8 cellular contexts compared by ENCODE assay signal in genomic region chr17:17042381-17042736, GRCh38. TPM values are rescaled to one million over a fixed set of nuclear protein-coding genes. Genes with fewer than 3 reads are reported as not detected.
DNase-seq lines count a peak whose midpoint lies in the region; ATAC-seq and TF ChIP-seq lines count a peak whose summit lies in the region.

TSS of gene MPRIP (plus strand) at chr17:17042457. CDS start at chr17:17042849, 392 bp downstream.

- H3K4me3 ChIP-seq in iPS DF 6.9 (ENCODE audit: low read length) (peak within 1 kb of the TSS; percentile 95), spleen (peak within 1 kb of the TSS; percentile 46 to 89 (median 72))

- no peak for TF ChIP-seq CTCF in spleen (IDR thresholded peaks at IDR 0.05 in 8 of 11, conservative IDR thresholded peaks at IDR 0.05 in 3 of 11)

- WGBS in iPS DF 6.9 (ENCODE audit: insufficient coverage, insufficient read length), result no CpG with 5 or more reads among the region's 68 CpGs
- WGBS in spleen, 5 donors, result 0 to 1% (median 1%) methylated on average over 17 to 68 of the region's 68 CpGs

- peaks cover 46% of the 10 kb centered on the region for H3K4me1 Mint-ChIP-seq in activated T-cell treated with anti-CD3 and anti-CD28 coated beads, Interleukin-2, amount 50 U/mL, for 4 hours (ENCODE audit: low read depth)
- H3K4me1 Mint-ChIP-seq in activated naive CD8-positive, alpha-beta T cell treated with anti-CD3 and anti-CD28 coated beads for 36 hours, result peaks cover 44% of the 10 kb centered on the region

- no peaks in the 10 kb centered on the region for H3K9me3 Mint-ChIP-seq in activated T-cell treated with anti-CD3 and anti-CD28 coated beads, Interleukin-2, amount 50 U/mL, for 4 hours
- H3K9me3 Mint-ChIP-seq in activated naive CD8-positive, alpha-beta T cell treated with anti-CD3 and anti-CD28 coated beads for 36 hours, result no peaks in the 10 kb centered on the region

- intact Hi-C loops in spleen (cut with DNase I; ENCODE audit: low total_unique reads), result no loop called here

- DNase-seq in activated T-cell treated with anti-CD3 and anti-CD28 coated beads, Interleukin-2, amount 50 U/mL, for 4 hours, result no peak
- DNase-seq in activated T-cell treated with anti-CD3 and anti-CD28 coated beads, Interleukin-2, amount 50 U/mL, for 1 hour, result no peak
- DNase-seq in activated naive CD8-positive, alpha-beta T cell treated with anti-CD3 and anti-CD28 coated beads for 36 hours, result no peak
- no peak for DNase-seq in iPS DF 6.9 (ENCODE audit: low read depth, low spot score)
- DNase-seq in spleen, result no peak
- DNase-seq in medulla oblongata (ENCODE audit: extremely low spot score), result no peak
- DNase-seq in activated effector memory CD4-positive, alpha-beta T cell treated with Interleukin-2 at 50 U/mL for 16 hours, result no peak

- peak within 1 kb of the TSS; percentile 91 for H3K4me3 Mint-ChIP-seq in activated T-cell treated with anti-CD3 and anti-CD28 coated beads, Interleukin-2, amount 50 U/mL, for 4 hours
- H3K4me3 Mint-ChIP-seq in activated naive CD8-positive, alpha-beta T cell treated with anti-CD3 and anti-CD28 coated beads for 36 hours, result peak within 1 kb of the TSS; percentile 94

- H3K27me3 ChIP-seq in iPS DF 6.9 (ENCODE audit: control insufficient read depth, insufficient read depth, low read length) (no peaks in the 10 kb centered on the region; the same call in 1 of the 2 replicates), spleen (replicated peaks in 1 of 7) (no peaks in the 10 kb centered on the region)

- H3K27me3 Mint-ChIP-seq in activated T-cell treated with anti-CD3 and anti-CD28 coated beads, Interleukin-2, amount 50 U/mL, for 4 hours (ENCODE audit: low read depth), result no peaks in the 10 kb centered on the region
- no peaks in the 10 kb centered on the region for H3K27me3 Mint-ChIP-seq in activated naive CD8-positive, alpha-beta T cell treated with anti-CD3 and anti-CD28 coated beads for 36 hours

- H3K27ac ChIP-seq in iPS DF 6.9 (ENCODE audit: low read length) (no peak within 1 kb of the TSS), spleen (peak within 1 kb of the TSS; percentile 61 to 85 (median 78))

- H3K9me3 ChIP-seq in iPS DF 6.9 (ENCODE audit: control insufficient read depth, insufficient read depth, low read length) (no peaks in the 10 kb centered on the region), spleen (no peaks in the 10 kb centered on the region)

- no peak for TF ChIP-seq POLR2A in spleen (IDR thresholded peaks at IDR 0.05)

- H3K4me1 ChIP-seq in iPS DF 6.9 (ENCODE audit: control insufficient read depth, insufficient read depth, low read length) (peaks cover 3% of the 10 kb centered on the region; the same call in 1 of the 2 replicates), spleen (peaks cover 36 to 63% (median 53%) of the 10 kb centered on the region in 6 donors)

- ATAC-seq in activated T-cell treated with anti-CD3 and anti-CD28 coated beads, Interleukin-2, amount 50 U/mL, for 4 hours, result peak in 1 of 2 donors; percentile 25
- ATAC-seq in HG02884 (IDR thresholded peaks at IDR 0.05; ENCODE audit: unreplicated experiment), result no peak

- H3K27ac Mint-ChIP-seq in activated naive CD8-positive, alpha-beta T cell treated with anti-CD3 and anti-CD28 coated beads for 36 hours, result peak within 1 kb of the TSS; percentile 76

- H3K36me3 ChIP-seq in iPS DF 6.9 (ENCODE audit: control insufficient read depth, insufficient read depth, low read length), result no peaks in the 10 kb centered on the region
- H3K36me3 ChIP-seq in spleen, result no peaks in the 10 kb centered on the region

- no peaks in the 10 kb centered on the region for H3K36me3 Mint-ChIP-seq in activated T-cell treated with anti-CD3 and anti-CD28 coated beads, Interleukin-2, amount 50 U/mL, for 4 hours (ENCODE audit: insufficient read depth)
- H3K36me3 Mint-ChIP-seq in activated naive CD8-positive, alpha-beta T cell treated with anti-CD3 and anti-CD28 coated beads for 36 hours, result no peaks in the 10 kb centered on the region

RNA-seq across cellular contexts. Expression of gene MPRIP, which starts in this region (rescaled TPM):
- 100 to 1,000 TPM; 121 to 132 (median 132) TPM for total RNA-seq in activated T-cell treated with anti-CD3 and anti-CD28 coated beads, Interleukin-2, amount 50 U/mL, for 4 hours
- 100 to 1,000 TPM; 130 to 143 TPM for total RNA-seq in activated naive CD8-positive, alpha-beta T cell treated with anti-CD3 and anti-CD28 coated beads for 36 hours
- 100 to 1,000 TPM; 120 to 309 (median 197) TPM for total RNA-seq in spleen
- polyA plus RNA-seq in spleen, result 100 to 1,000 TPM in 1 of 3 donors, 10 to 100 TPM in 2; 52.3 to 114 (median 83.0) TPM
